10 cellular contexts compared by ENCODE assay signal in genomic region chr6:125919618-125920017, GRCh38. TPM values are rescaled to one million over a fixed set of nuclear protein-coding genes. Genes with fewer than 3 reads are reported as not detected.
A peak's percentile ranks its signal among the peaks of the same experiment; 100 is the strongest.
DNase-seq lines count a peak whose midpoint lies in the region; ATAC-seq and TF ChIP-seq lines count a peak whose summit lies in the region.
"Had no signal": no experiment of that assay in that cellular context is flagged by ENCODE, and none has a peak within 500 bp of the region (broad histone marks: within the 10 kb centered on the region; RNA-seq: fewer than 3 reads in every experiment).

No MANE protein-coding gene starts in this region.

- H3K9me3 Mint-ChIP-seq in activated CD8-positive, alpha-beta T cell treated with anti-CD3 and anti-CD28 coated beads, Interleukin-2, amount 10 ng/mL, durations not matched to agents 7 days and 5 days (ENCODE audit: insufficient read depth), result no peaks in the 10 kb centered on the region
- H3K9me3 Mint-ChIP-seq: neural progenitor cell had no signal

- POLR2A ChIA-PET in activated CD8-positive, alpha-beta T cell treated with anti-CD3 and anti-CD28 coated beads, Interleukin-2, amount 10 ng/mL, durations not matched to agents 7 days and 5 days (lab: Charles Lee), result interaction anchor here (0.8 to 6.6 kb wide), 4 partner anchors 15 to 138 kb away, joined by 3 to 47 read pairs (median 12); partner anchors contain the start of genes HINT3 and NCOA7

- peaks cover 23% of the 10 kb centered on the region for H3K4me1 ChIP-seq in left ventricle myocardium inferior
- peaks cover 11 to 67% of the 10 kb centered on the region in 2 donors for H3K4me1 ChIP-seq in left lung
- no peaks in the 10 kb centered on the region for H3K4me1 ChIP-seq in uterus

- no peak for TF ChIP-seq CTCF in left ventricle myocardium inferior (IDR thresholded peaks at IDR 0.05; ENCODE audit: borderline replicate concordance)
- no peak for TF ChIP-seq CTCF in left lung (IDR thresholded peaks at IDR 0.05)
- no peak for TF ChIP-seq CTCF in uterus (IDR thresholded peaks at IDR 0.05)

- H3K9me3 ChIP-seq in left ventricle myocardium inferior (replicated peaks), result no peaks in the 10 kb centered on the region
- H3K9me3 ChIP-seq in left lung, result no peaks in the 10 kb centered on the region
- no peaks in the 10 kb centered on the region for H3K9me3 ChIP-seq in uterus

- DNase-seq in left ventricle myocardium inferior (no peak), Right ventricle myocardium superior (no peak), left lung (no peak), uterus (no peak), COLO668 (lab: John Stamatoyannopoulos, UW; ENCODE audit: unreplicated experiment) (no peak)
- no peak for DNase-seq in activated CD8-positive, alpha-beta T cell treated with anti-CD3 and anti-CD28 coated beads, Interleukin-2, amount 10 ng/mL, durations not matched to agents 7 days and 5 days
- DNase-seq: H7 had no signal

- H3K36me3 ChIP-seq in left ventricle myocardium inferior (peaks cover 62% of the 10 kb centered on the region), left lung (peaks cover 0 to 54% of the 10 kb centered on the region in 2 donors), uterus (no peaks in the 10 kb centered on the region)
- H3K36me3 ChIP-seq: neural progenitor cell had no signal

- H3K27ac Mint-ChIP-seq in activated CD8-positive, alpha-beta T cell treated with anti-CD3 and anti-CD28 coated beads, Interleukin-2, amount 10 ng/mL, durations not matched to agents 7 days and 5 days, result peak overlapping the region; percentile 87

- peak overlapping the region; percentile 44 for H3K4me3 ChIP-seq in left ventricle myocardium inferior
- H3K4me3 ChIP-seq in left lung, result peak overlapping the region; percentile 15 to 46
- peak overlapping the region in 1 of 2 donors; percentile 16 for H3K4me3 ChIP-seq in uterus

- H3K4me3 Mint-ChIP-seq in activated CD8-positive, alpha-beta T cell treated with anti-CD3 and anti-CD28 coated beads, Interleukin-2, amount 10 ng/mL, durations not matched to agents 7 days and 5 days, result peak overlapping the region; percentile 75
- H3K4me3 Mint-ChIP-seq: neural progenitor cell had no signal

- peaks cover 47% of the 10 kb centered on the region for H3K4me1 Mint-ChIP-seq in activated CD8-positive, alpha-beta T cell treated with anti-CD3 and anti-CD28 coated beads, Interleukin-2, amount 10 ng/mL, durations not matched to agents 7 days and 5 days (ENCODE audit: low read depth)

- no peaks in the 10 kb centered on the region for H3K27me3 ChIP-seq in left ventricle myocardium inferior (ENCODE audit: low read depth)
- no peaks in the 10 kb centered on the region for H3K27me3 ChIP-seq in left lung
- H3K27me3 ChIP-seq in uterus, result no peaks in the 10 kb centered on the region
- H3K27me3 ChIP-seq: neural progenitor cell had no signal

- CTCF ChIA-PET in activated CD8-positive, alpha-beta T cell treated with anti-CD3 and anti-CD28 coated beads, Interleukin-2, amount 10 ng/mL, durations not matched to agents 7 days and 5 days (lab: Charles Lee), result interaction anchor here (1.0 to 6.1 kb wide), 10 partner anchors 9 to 139 kb away, joined by 3 to 60 read pairs (median 6); partner anchors contain the start of genes HINT3 and NCOA7

- no peaks in the 10 kb centered on the region for H3K27me3 Mint-ChIP-seq in activated CD8-positive, alpha-beta T cell treated with anti-CD3 and anti-CD28 coated beads, Interleukin-2, amount 10 ng/mL, durations not matched to agents 7 days and 5 days (ENCODE audit: low read depth)

- intact Hi-C loops in left ventricle myocardium inferior (cut with micrococcal nuclease) (no loop called here), Right ventricle myocardium superior (cut with DNase I) (no loop called here), left lung (cut with DNase I) (no loop called here), uterus (cut with DNase I; ENCODE audit: low total_unique reads) (no loop called here)

- ATAC-seq in Right ventricle myocardium superior (ENCODE audit: poor library complexity), result no peak
- ATAC-seq in activated CD8-positive, alpha-beta T cell treated with anti-CD3 and anti-CD28 coated beads, Interleukin-2, amount 10 ng/mL, durations not matched to agents 7 days and 5 days, result no peak
- no peak for ATAC-seq in left lung
- ATAC-seq in esophagus mucosa, result no peak
- no peak for ATAC-seq in HG02678 (IDR thresholded peaks at IDR 0.05; ENCODE audit: unreplicated experiment)

- peaks cover 83% of the 10 kb centered on the region for H3K36me3 Mint-ChIP-seq in activated CD8-positive, alpha-beta T cell treated with anti-CD3 and anti-CD28 coated beads, Interleukin-2, amount 10 ng/mL, durations not matched to agents 7 days and 5 days (ENCODE audit: low read depth)

- no peak for TF ChIP-seq POLR2A in uterus (IDR thresholded peaks at IDR 0.05)

- H3K27ac ChIP-seq in left ventricle myocardium inferior (replicated peaks) (peak overlapping the region; percentile 72), left lung (peak overlapping the region; percentile 86 to 88), uterus (peak overlapping the region; percentile 75 to 88)
- H3K27ac ChIP-seq: neural progenitor cell had no signal

RNA-seq across cellular contexts. Expression of gene HINT3, which starts 37.0 kb away (rescaled TPM):
- total RNA-seq in left ventricle myocardium inferior, result 32.9 TPM
- 33.5 TPM for total RNA-seq in Right ventricle myocardium superior
- 1 to 10 TPM; 8.0 to 9.1 TPM for total RNA-seq in activated CD8-positive, alpha-beta T cell treated with anti-CD3 and anti-CD28 coated beads, Interleukin-2, amount 10 ng/mL, durations not matched to agents 7 days and 5 days
- total RNA-seq in left lung, result 10 to 100 TPM; 23.8 to 29.7 TPM
- total RNA-seq in uterus, result 10 to 100 TPM; 13.1 to 49.3 (median 23.1) TPM
- total RNA-seq in esophagus mucosa, result 11.3 TPM
